In the genomic region with DNA sequence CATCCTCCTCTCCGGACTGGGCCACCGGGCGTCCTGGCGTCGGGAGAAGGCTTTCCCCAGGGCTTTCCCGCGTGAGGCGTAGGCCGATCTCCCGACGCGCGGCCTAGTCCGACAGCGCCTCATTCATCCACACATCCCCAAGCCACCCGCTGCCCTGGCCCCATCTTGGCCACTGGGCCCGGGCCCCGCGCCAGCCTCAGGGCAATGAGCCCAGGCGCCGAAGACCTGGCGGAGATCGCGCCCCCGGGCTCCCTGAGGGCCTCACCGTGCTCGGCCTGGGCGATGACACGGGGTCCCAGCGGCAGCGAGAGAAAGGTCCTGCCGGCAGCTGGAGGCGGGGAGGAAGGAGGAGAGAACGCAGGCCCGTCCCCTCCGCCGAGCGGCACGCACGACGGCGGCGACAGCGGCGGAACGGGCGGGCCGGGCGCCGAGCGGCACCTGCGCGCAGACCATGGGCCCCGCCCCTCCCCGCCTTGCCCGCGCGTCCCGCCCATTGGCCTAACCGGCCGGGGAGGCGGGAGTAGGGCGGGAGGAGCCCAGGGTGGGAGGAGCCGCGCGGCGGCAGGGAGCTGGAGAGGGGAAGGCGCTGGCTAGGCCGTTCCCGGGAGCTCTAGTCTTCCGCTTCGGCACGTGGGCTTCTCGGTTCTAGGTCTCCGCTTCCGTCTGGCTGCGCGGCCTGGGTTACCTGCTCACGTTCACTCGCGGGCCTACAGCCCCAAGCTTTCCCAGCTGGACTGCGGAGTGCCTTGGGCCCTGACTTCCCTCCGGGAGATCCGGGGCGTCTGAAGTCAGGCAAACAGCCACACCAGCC, we compare ENCODE assay signal across 8 cellular contexts.
A peak's percentile ranks its signal among the peaks of the same experiment; 100 is the strongest.
DNase-seq lines count a peak whose midpoint lies in the region; ATAC-seq and TF ChIP-seq lines count a peak whose summit lies in the region.

A gene (minus strand): TSS at position 346 of the 811 bp plus-strand sequence. CDS start 1,717 bp downstream, outside the sequence.

- H3K9me3 Mint-ChIP-seq in activated naive CD4-positive, alpha-beta T cell treated with anti-CD3 and anti-CD28 coated beads, Interleukin-2, amount 50 U/mL, for 24 hours, result no peaks in the 10 kb centered on the region

- ATAC-seq in HG02623 (IDR thresholded peaks at IDR 0.05; ENCODE audit: unreplicated experiment), result peak; percentile 94
- peak; percentile 98 for ATAC-seq in SK-N-SH treated with all-trans-retinoic acid at 6 μM for 48 hours

- peaks cover 8% of the 10 kb centered on the region for H3K36me3 Mint-ChIP-seq in activated naive CD4-positive, alpha-beta T cell treated with anti-CD3 and anti-CD28 coated beads, Interleukin-2, amount 50 U/mL, for 24 hours

- peak within 1 kb of the TSS; percentile 91 for H3K4me3 Mint-ChIP-seq in activated naive CD4-positive, alpha-beta T cell treated with anti-CD3 and anti-CD28 coated beads, Interleukin-2, amount 50 U/mL, for 24 hours

- peaks cover 38% of the 10 kb centered on the region for H3K4me1 Mint-ChIP-seq in activated naive CD4-positive, alpha-beta T cell treated with anti-CD3 and anti-CD28 coated beads, Interleukin-2, amount 50 U/mL, for 24 hours

- DNase-seq in GM10266 (ENCODE audit: extremely low spot score), result peak; percentile 98
- peak; percentile 92 for DNase-seq in NCI-H1092 treated with DMSO at 0.1 percent for 48 hours (lab: John Stamatoyannopoulos, UW)
- DNase-seq in globus pallidus (ENCODE audit: low spot score), result peak; percentile 92
- DNase-seq in nucleus accumbens (lab: John Stamatoyannopoulos, UW), result peak; percentile 48 to 95 (median 88)
- peak; percentile 90 for DNase-seq in superior temporal gyrus (ENCODE audit: extremely low spot score)

- TF ChIP-seq CTCF in GM10266 (IDR thresholded peaks at IDR 0.05; ENCODE audit: control insufficient read depth, insufficient read depth, low read depth, missing control alignments), result no peak

- peak within 1 kb of the TSS; percentile 83 for H3K27ac Mint-ChIP-seq in activated naive CD4-positive, alpha-beta T cell treated with anti-CD3 and anti-CD28 coated beads, Interleukin-2, amount 50 U/mL, for 24 hours

- no peaks in the 10 kb centered on the region for H3K27me3 Mint-ChIP-seq in activated naive CD4-positive, alpha-beta T cell treated with anti-CD3 and anti-CD28 coated beads, Interleukin-2, amount 50 U/mL, for 24 hours

TF ChIP-seq in SK-N-SH treated with all-trans-retinoic acid at 6 μM for 48 hours, 23 proteins besides CTCF, POLR2A, EP300 and RAD21 (continues in another document):
- TF ChIP-seq OSR1 (CRISPR knock-in tag; IDR thresholded peaks at IDR 0.05), result no peak
- no peak for TF ChIP-seq SNAI2 (CRISPR knock-in tag; IDR thresholded peaks at IDR 0.05)
- TF ChIP-seq, protein P1, sequence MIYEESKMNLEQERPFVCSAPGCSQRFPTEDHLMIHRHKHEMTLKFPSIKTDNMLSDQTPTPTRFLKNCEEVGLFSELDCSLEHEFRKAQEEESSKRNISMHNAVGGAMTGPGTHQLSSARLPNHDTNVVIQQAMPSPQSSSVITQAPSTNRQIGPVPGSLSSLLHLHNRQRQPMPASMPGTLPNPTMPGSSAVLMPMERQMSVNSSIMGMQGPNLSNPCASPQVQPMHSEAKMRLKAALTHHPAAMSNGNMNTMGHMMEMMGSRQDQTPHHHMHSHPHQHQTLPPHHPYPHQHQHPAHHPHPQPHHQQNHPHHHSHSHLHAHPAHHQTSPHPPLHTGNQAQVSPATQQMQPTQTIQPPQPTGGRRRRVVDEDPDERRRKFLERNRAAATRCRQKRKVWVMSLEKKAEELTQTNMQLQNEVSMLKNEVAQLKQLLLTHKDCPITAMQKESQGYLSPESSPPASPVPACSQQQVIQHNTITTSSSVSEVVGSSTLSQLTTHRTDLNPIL (CRISPR knock-in tag; IDR thresholded peaks at IDR 0.05; ENCODE audit: low read depth), result no peak
- TF ChIP-seq ESRRG (CRISPR knock-in tag; IDR thresholded peaks at IDR 0.05), result no peak
- TF ChIP-seq ZNF565 (CRISPR knock-in tag; conservative IDR thresholded peaks at IDR 0.05; ENCODE audit: low read depth), result no peak
- TF ChIP-seq, protein P2, sequence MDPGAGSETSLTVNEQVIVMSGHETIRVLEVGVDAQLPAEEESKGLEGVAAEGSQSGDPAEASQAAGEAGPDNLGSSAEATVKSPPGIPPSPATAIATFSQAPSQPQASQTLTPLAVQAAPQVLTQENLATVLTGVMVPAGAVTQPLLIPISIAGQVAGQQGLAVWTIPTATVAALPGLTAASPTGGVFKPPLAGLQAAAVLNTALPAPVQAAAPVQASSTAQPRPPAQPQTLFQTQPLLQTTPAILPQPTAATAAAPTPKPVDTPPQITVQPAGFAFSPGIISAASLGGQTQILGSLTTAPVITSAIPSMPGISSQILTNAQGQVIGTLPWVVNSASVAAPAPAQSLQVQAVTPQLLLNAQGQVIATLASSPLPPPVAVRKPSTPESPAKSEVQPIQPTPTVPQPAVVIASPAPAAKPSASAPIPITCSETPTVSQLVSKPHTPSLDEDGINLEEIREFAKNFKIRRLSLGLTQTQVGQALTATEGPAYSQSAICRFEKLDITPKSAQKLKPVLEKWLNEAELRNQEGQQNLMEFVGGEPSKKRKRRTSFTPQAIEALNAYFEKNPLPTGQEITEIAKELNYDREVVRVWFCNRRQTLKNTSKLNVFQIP (CRISPR knock-in tag; IDR thresholded peaks at IDR 0.05; ENCODE audit: borderline replicate concordance, low read depth), result no peak
- no peak for TF ChIP-seq ISL1 (CRISPR knock-in tag; IDR thresholded peaks at IDR 0.05)
- no peak for TF ChIP-seq ARNTL (CRISPR knock-in tag; IDR thresholded peaks at IDR 0.05; ENCODE audit: borderline replicate concordance, low read depth)
- TF ChIP-seq, protein P3, sequence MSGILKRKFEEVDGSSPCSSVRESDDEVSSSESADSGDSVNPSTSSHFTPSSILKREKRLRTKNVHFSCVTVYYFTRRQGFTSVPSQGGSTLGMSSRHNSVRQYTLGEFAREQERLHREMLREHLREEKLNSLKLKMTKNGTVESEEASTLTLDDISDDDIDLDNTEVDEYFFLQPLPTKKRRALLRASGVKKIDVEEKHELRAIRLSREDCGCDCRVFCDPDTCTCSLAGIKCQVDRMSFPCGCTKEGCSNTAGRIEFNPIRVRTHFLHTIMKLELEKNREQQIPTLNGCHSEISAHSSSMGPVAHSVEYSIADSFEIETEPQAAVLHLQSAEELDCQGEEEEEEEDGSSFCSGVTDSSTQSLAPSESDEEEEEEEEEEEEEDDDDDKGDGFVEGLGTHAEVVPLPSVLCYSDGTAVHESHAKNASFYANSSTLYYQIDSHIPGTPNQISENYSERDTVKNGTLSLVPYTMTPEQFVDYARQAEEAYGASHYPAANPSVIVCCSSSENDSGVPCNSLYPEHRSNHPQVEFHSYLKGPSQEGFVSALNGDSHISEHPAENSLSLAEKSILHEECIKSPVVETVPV (CRISPR knock-in tag; IDR thresholded peaks at IDR 0.05), result no peak
- no peak for TF ChIP-seq TOX (CRISPR knock-in tag; IDR thresholded peaks at IDR 0.05; ENCODE audit: borderline replicate concordance)
- TF ChIP-seq ZC3H10 (CRISPR knock-in tag; IDR thresholded peaks at IDR 0.05), result no peak
- TF ChIP-seq ZNF8 (CRISPR knock-in tag; IDR thresholded peaks at IDR 0.05), result no peak
- TF ChIP-seq, protein P4, sequence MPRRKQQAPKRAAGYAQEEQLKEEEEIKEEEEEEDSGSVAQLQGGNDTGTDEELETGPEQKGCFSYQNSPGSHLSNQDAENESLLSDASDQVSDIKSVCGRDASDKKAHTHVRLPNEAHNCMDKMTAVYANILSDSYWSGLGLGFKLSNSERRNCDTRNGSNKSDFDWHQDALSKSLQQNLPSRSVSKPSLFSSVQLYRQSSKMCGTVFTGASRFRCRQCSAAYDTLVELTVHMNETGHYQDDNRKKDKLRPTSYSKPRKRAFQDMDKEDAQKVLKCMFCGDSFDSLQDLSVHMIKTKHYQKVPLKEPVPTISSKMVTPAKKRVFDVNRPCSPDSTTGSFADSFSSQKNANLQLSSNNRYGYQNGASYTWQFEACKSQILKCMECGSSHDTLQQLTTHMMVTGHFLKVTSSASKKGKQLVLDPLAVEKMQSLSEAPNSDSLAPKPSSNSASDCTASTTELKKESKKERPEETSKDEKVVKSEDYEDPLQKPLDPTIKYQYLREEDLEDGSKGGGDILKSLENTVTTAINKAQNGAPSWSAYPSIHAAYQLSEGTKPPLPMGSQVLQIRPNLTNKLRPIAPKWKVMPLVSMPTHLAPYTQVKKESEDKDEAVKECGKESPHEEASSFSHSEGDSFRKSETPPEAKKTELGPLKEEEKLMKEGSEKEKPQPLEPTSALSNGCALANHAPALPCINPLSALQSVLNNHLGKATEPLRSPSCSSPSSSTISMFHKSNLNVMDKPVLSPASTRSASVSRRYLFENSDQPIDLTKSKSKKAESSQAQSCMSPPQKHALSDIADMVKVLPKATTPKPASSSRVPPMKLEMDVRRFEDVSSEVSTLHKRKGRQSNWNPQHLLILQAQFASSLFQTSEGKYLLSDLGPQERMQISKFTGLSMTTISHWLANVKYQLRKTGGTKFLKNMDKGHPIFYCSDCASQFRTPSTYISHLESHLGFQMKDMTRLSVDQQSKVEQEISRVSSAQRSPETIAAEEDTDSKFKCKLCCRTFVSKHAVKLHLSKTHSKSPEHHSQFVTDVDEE (CRISPR knock-in tag; IDR thresholded peaks at IDR 0.05), result peak; percentile 38; the same call in 1 of the 2 replicates
- no peak for TF ChIP-seq RARB (CRISPR knock-in tag; IDR thresholded peaks at IDR 0.05)
- no peak for TF ChIP-seq ZFP30 (CRISPR knock-in tag; IDR thresholded peaks at IDR 0.05)
- TF ChIP-seq CSDC2 (CRISPR knock-in tag; IDR thresholded peaks at IDR 0.05), result peak; percentile 86; the same call in 1 of the 2 replicates
- no peak for TF ChIP-seq TCF4 (CRISPR knock-in tag; IDR thresholded peaks at IDR 0.05; ENCODE audit: borderline replicate concordance)
- TF ChIP-seq, protein P5, sequence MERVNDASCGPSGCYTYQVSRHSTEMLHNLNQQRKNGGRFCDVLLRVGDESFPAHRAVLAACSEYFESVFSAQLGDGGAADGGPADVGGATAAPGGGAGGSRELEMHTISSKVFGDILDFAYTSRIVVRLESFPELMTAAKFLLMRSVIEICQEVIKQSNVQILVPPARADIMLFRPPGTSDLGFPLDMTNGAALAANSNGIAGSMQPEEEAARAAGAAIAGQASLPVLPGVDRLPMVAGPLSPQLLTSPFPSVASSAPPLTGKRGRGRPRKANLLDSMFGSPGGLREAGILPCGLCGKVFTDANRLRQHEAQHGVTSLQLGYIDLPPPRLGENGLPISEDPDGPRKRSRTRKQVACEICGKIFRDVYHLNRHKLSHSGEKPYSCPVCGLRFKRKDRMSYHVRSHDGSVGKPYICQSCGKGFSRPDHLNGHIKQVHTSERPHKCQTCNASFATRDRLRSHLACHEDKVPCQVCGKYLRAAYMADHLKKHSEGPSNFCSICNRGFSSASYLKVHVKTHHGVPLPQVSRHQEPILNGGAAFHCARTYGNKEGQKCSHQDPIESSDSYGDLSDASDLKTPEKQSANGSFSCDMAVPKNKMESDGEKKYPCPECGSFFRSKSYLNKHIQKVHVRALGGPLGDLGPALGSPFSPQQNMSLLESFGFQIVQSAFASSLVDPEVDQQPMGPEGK (CRISPR knock-in tag; IDR thresholded peaks at IDR 0.05; ENCODE audit: borderline replicate concordance), result no peak
- TF ChIP-seq ZFP3 (CRISPR knock-in tag; IDR thresholded peaks at IDR 0.05), result peak; percentile 60; the same call in 1 of the 2 replicates
- no peak for TF ChIP-seq ZNF70 (CRISPR knock-in tag; IDR thresholded peaks at IDR 0.05)

Comparison
In these comparisons a context has a peak if more than half of its experiments do, and no peak if none do; other contexts are left out.
1. Peak in every context shown above with its lines: DNase-seq and ATAC-seq.